24 cellular contexts compared by ENCODE assay signal in genomic region chr5:151810449-151810848, GRCh38. TPM values are rescaled to one million over a fixed set of nuclear protein-coding genes. Genes with fewer than 3 reads are reported as not detected.
DNase-seq lines count a peak whose midpoint lies in the region; ATAC-seq and TF ChIP-seq lines count a peak whose summit lies in the region.
"Had no signal": no experiment of that assay in that cellular context is flagged by ENCODE, and none has a peak within 500 bp of the region (broad histone marks: within the 10 kb centered on the region; RNA-seq: fewer than 3 reads in every experiment).

No MANE protein-coding gene starts in this region.

- peaks cover 78% of the 10 kb centered on the region for H3K36me3 Mint-ChIP-seq in activated CD8-positive, alpha-beta T cell treated with anti-CD3 and anti-CD28 coated beads for 36 hours (ENCODE audit: low read depth)
- peaks cover 83% of the 10 kb centered on the region for H3K36me3 Mint-ChIP-seq in activated CD8-positive, alpha-beta T cell treated with anti-CD3 and anti-CD28 coated beads, Interleukin-2, amount 10 ng/mL, durations not matched to agents 7 days and 5 days (ENCODE audit: low read depth)

- no peak for TF ChIP-seq CTCF in activated CD8-positive, alpha-beta T cell treated with anti-CD3 and anti-CD28 coated beads for 36 hours (IDR thresholded peaks at IDR 0.05)
- TF ChIP-seq CTCF in foreskin keratinocyte (conservative IDR thresholded peaks at IDR 0.05): no peak

- H3K4me1 Mint-ChIP-seq in activated CD8-positive, alpha-beta T cell treated with anti-CD3 and anti-CD28 coated beads for 36 hours (ENCODE audit: low read depth): peaks cover 32% of the 10 kb centered on the region
- peaks cover 2% of the 10 kb centered on the region for H3K4me1 Mint-ChIP-seq in activated CD8-positive, alpha-beta T cell treated with anti-CD3 and anti-CD28 coated beads, Interleukin-2, amount 10 ng/mL, durations not matched to agents 7 days and 5 days (ENCODE audit: low read depth)

- no peaks in the 10 kb centered on the region for H3K27me3 ChIP-seq in foreskin keratinocyte
- H3K27me3 ChIP-seq: upper lobe of left lung had no signal

- H3K27me3 Mint-ChIP-seq in activated CD8-positive, alpha-beta T cell treated with anti-CD3 and anti-CD28 coated beads for 36 hours: no peaks in the 10 kb centered on the region
- H3K27me3 Mint-ChIP-seq in activated CD8-positive, alpha-beta T cell treated with anti-CD3 and anti-CD28 coated beads, Interleukin-2, amount 10 ng/mL, durations not matched to agents 7 days and 5 days (ENCODE audit: low read depth): no peaks in the 10 kb centered on the region
- H3K27me3 Mint-ChIP-seq: B cell; dendritic cell treated with granulocyte-macrophage colony-stimulating factor and Interleukin-4, amounts not matched to agents 40 ng/mL and 50 ng/mL, for 4 days had no signal

- CTCF ChIA-PET in activated CD8-positive, alpha-beta T cell treated with anti-CD3 and anti-CD28 coated beads for 36 hours (lab: Charles Lee): interaction anchor here (0.6 to 1.1 kb wide), 2 partner anchors 36 to 332 kb away, joined by 3 to 4 read pairs; no protein-coding TSS in a partner anchor
- CTCF ChIA-PET in activated CD8-positive, alpha-beta T cell treated with anti-CD3 and anti-CD28 coated beads, Interleukin-2, amount 10 ng/mL, durations not matched to agents 7 days and 5 days (lab: Charles Lee): interaction anchor here (0.7 to 0.8 kb wide), 2 partner anchors 14 to 15 kb away, joined by 3 to 5 read pairs; no protein-coding TSS in a partner anchor

- intact Hi-C loops in activated CD8-positive, alpha-beta T cell treated with anti-CD3 and anti-CD28 coated beads for 36 hours (cut with micrococcal nuclease): no loop called here

- peak; percentile 39 for ATAC-seq in activated CD8-positive, alpha-beta T cell treated with anti-CD3 and anti-CD28 coated beads for 36 hours
- no peak for ATAC-seq in activated CD8-positive, alpha-beta T cell treated with anti-CD3 and anti-CD28 coated beads, Interleukin-2, amount 10 ng/mL, durations not matched to agents 7 days and 5 days
- ATAC-seq in GM18505 (IDR thresholded peaks at IDR 0.05; ENCODE audit: unreplicated experiment) (peak; percentile 44), foreskin keratinocyte (peak; percentile 56), HG03039 (IDR thresholded peaks at IDR 0.05; ENCODE audit: unreplicated experiment) (no peak)

- no peak for TF ChIP-seq POLR2A in GM18505 (IDR thresholded peaks at IDR 0.05; ENCODE audit: borderline replicate concordance, extremely low read depth, insufficient read depth, insufficient read length)

- no peak overlapping the region for H3K4me3 Mint-ChIP-seq in activated CD8-positive, alpha-beta T cell treated with anti-CD3 and anti-CD28 coated beads for 36 hours
- H3K4me3 Mint-ChIP-seq in activated CD8-positive, alpha-beta T cell treated with anti-CD3 and anti-CD28 coated beads, Interleukin-2, amount 10 ng/mL, durations not matched to agents 7 days and 5 days: no peak overlapping the region
- H3K4me3 Mint-ChIP-seq: activated T-helper 1 cell treated with anti-CD3 and anti-CD28 coated beads, Interleukin-12 subunit alpha, Interleukin-12 subunit beta, Interleukin-2, Interleukin-4 antibody, amounts not matched to agents 30 ng/mL and 10 ng/mL and 1 ng/mL, durations not matched to agents 14 hours and 24 hours and 36 hours; B cell; dendritic cell treated with granulocyte-macrophage colony-stimulating factor and Interleukin-4, amounts not matched to agents 40 ng/mL and 50 ng/mL, for 4 days had no signal

- POLR2A ChIA-PET in activated CD8-positive, alpha-beta T cell treated with anti-CD3 and anti-CD28 coated beads for 36 hours (lab: Charles Lee): interaction anchor here (1.0 kb wide), 1 partner anchor 12 kb away, joined by 3 read pairs; no protein-coding TSS in a partner anchor
- POLR2A ChIA-PET in activated CD8-positive, alpha-beta T cell treated with anti-CD3 and anti-CD28 coated beads, Interleukin-2, amount 10 ng/mL, durations not matched to agents 7 days and 5 days (lab: Charles Lee): interaction anchor here (0.7 to 1.0 kb wide), 2 partner anchors 38 to 123 kb away, joined by 3 read pairs; partner anchors contain the start of gene SPARC

- no peak overlapping the region for H3K27ac ChIP-seq in foreskin keratinocyte
- H3K27ac ChIP-seq: A549, upper lobe of left lung had no signal

- no peak for DNase-seq in activated CD8-positive, alpha-beta T cell treated with anti-CD3 and anti-CD28 coated beads for 36 hours
- no peak for DNase-seq in activated CD8-positive, alpha-beta T cell treated with anti-CD3 and anti-CD28 coated beads, Interleukin-2, amount 10 ng/mL, durations not matched to agents 7 days and 5 days
- DNase-seq in amniotic epithelial cell (ENCODE audit: low read depth): peak; percentile 69
- no peak for DNase-seq in foreskin keratinocyte
- DNase-seq in GOT3 (lab: John Stamatoyannopoulos, UW): no peak
- DNase-seq in foreskin melanocyte: no peak
- DNase-seq: activated CD4-positive, CD25-positive, alpha-beta regulatory T cell treated with anti-CD3 and anti-CD28 coated beads, Interleukin-2, amount 50 U/mL, for 72 hours; COR-L47; DMS79 treated with DMSO at 0.1 percent for 48 hours; Karpas-422; kidney glomerular epithelial cell; mesenchymal stem cell; NCI-H1092; NCI-H1930; NCI-H2227 treated with DMSO at 0.1 percent for 48 hours; NCI-H774; SW 1271; upper lobe of left lung had no signal

- no peaks in the 10 kb centered on the region for H3K4me1 ChIP-seq in foreskin keratinocyte
- H3K4me1 ChIP-seq: A549 had no signal

- H3K27ac Mint-ChIP-seq in activated CD8-positive, alpha-beta T cell treated with anti-CD3 and anti-CD28 coated beads for 36 hours: peak overlapping the region; percentile 3
- H3K27ac Mint-ChIP-seq in activated CD8-positive, alpha-beta T cell treated with anti-CD3 and anti-CD28 coated beads, Interleukin-2, amount 10 ng/mL, durations not matched to agents 7 days and 5 days: no peak overlapping the region
- H3K27ac Mint-ChIP-seq: activated T-helper 1 cell treated with anti-CD3 and anti-CD28 coated beads, Interleukin-12 subunit alpha, Interleukin-12 subunit beta, Interleukin-2, Interleukin-4 antibody, amounts not matched to agents 30 ng/mL and 10 ng/mL and 1 ng/mL, durations not matched to agents 14 hours and 24 hours and 36 hours; B cell had no signal

- H3K9me3 Mint-ChIP-seq in activated CD8-positive, alpha-beta T cell treated with anti-CD3 and anti-CD28 coated beads for 36 hours: peaks cover 2% of the 10 kb centered on the region
- peaks cover 4% of the 10 kb centered on the region for H3K9me3 Mint-ChIP-seq in activated CD8-positive, alpha-beta T cell treated with anti-CD3 and anti-CD28 coated beads, Interleukin-2, amount 10 ng/mL, durations not matched to agents 7 days and 5 days (ENCODE audit: insufficient read depth)

RNA-seq across cellular contexts. Expression of gene G3BP1, which starts 38.7 kb away (rescaled TPM):
- total RNA-seq in activated CD8-positive, alpha-beta T cell treated with anti-CD3 and anti-CD28 coated beads for 36 hours: 100 to 1,000 TPM; 247 to 253 TPM
- total RNA-seq in activated CD8-positive, alpha-beta T cell treated with anti-CD3 and anti-CD28 coated beads, Interleukin-2, amount 10 ng/mL, durations not matched to agents 7 days and 5 days: 100 to 1,000 TPM; 193 to 213 TPM
- 270 and 295 TPM in 2 replicates for total RNA-seq in foreskin keratinocyte
- 74.1 and 96.7 TPM in 2 replicates for polyA plus RNA-seq in foreskin keratinocyte

RNA-seq across cellular contexts. Expression of gene ATOX1, which starts 52.0 kb away (rescaled TPM):
- total RNA-seq in activated CD8-positive, alpha-beta T cell treated with anti-CD3 and anti-CD28 coated beads for 36 hours: 10 to 100 TPM; 69.6 to 73.3 TPM
- total RNA-seq in activated CD8-positive, alpha-beta T cell treated with anti-CD3 and anti-CD28 coated beads, Interleukin-2, amount 10 ng/mL, durations not matched to agents 7 days and 5 days: 10 to 100 TPM; 45.2 to 46.6 TPM
- 175 and 202 TPM in 2 replicates for total RNA-seq in foreskin keratinocyte
- polyA plus RNA-seq in foreskin keratinocyte: 352 and 359 TPM in 2 replicates

Comparison
In these comparisons a context has a peak if more than half of its experiments do, and no peak if none do; other contexts are left out.
1. ATAC-seq: peak in activated CD8-positive, alpha-beta T cell treated with anti-CD3 and anti-CD28 coated beads for 36 hours (single experiment), GM18505 (single experiment) and foreskin keratinocyte (single experiment); none in activated CD8-positive, alpha-beta T cell treated with anti-CD3 and anti-CD28 coated beads, Interleukin-2, amount 10 ng/mL, durations not matched to agents 7 days and 5 days (single experiment) and HG03039 (single experiment).